Comparison of ENCODE assay signal across 8 cellular contexts in the genomic region with DNA sequence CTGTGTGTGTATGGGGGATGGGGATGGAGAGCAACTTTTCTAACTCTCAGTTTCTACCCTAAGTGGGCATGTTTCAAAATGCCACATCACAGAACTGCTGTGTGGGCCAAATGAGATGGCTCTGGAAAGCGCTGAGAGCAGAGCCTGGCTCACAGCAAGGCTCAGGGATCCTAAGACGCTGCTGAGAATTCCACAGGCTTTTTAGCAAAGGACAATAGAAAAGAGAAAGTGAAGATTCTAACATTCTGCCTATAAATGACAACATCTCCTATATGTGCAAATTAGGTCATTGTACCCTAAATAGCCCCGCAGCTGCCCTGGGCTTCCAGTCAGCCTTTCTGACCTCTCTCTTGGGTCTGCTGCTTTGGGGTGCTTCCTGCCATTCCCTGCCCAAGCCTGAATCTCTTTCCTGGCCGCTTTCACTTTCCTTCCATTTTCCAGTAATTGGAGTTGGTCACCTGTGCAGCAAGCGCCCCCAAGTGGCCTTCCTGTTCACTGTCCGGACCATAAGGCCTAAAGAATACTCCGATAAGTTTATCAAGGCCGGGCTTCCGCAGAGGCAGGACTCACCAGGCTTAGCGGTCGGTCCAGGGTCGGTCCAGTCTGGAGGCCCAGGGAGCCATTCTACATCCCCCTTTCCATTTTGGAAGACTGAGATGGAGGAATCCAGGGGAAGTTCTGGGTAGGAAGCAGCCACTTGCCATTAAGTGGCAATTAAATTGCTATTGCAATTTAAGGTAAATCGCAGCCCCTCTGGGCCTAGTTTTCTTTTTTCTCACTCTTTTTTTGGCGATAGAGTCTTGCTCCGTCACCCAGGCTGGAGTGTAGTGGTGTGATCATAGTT. TPM values are rescaled to one million over a fixed set of nuclear protein-coding genes. Genes with fewer than 3 reads are reported as not detected.
DNase-seq lines count a peak whose midpoint lies in the region; ATAC-seq and TF ChIP-seq lines count a peak whose summit lies in the region.

No MANE protein-coding gene starts in this region.

- no peaks in the 10 kb centered on the region for H3K36me3 ChIP-seq in neutrophil
- no peaks in the 10 kb centered on the region for H3K36me3 ChIP-seq in stomach smooth muscle (ENCODE audit: control insufficient read depth in 2 of 2, insufficient read depth in 2 of 2, low read length in 2 of 2)

- peak overlapping the region; percentile 40 to 50 for H3K4me3 ChIP-seq in foreskin fibroblast (ENCODE audit: low read depth in 1 of 2, low read length in 2 of 2)
- peak overlapping the region; percentile 44 to 47 for H3K4me3 ChIP-seq in neutrophil (ENCODE audit: low read depth in 1 of 2, low read length in 1 of 2)
- H3K4me3 ChIP-seq in stomach smooth muscle (ENCODE audit: low read length in 2 of 2): peak overlapping the region; percentile 23 to 74

- DNase-seq in EL (peak; percentile 92), LHCN-M2 (ENCODE audit: low read depth) (peak; percentile 89), SHP77 treated with DMSO at 0.1 percent for 48 hours (lab: John Stamatoyannopoulos, UW) (peak; percentile 82), foreskin fibroblast (peak; percentile 79 to 94)
- DNase-seq in activated gamma-delta T cell treated with anti-CD3 and anti-CD28 coated beads, Interleukin-2, amount 50 U/mL, for 16 hours (ENCODE audit: low read depth): peak; percentile 57

- peak overlapping the region; percentile 61 to 82 for H3K9ac ChIP-seq in stomach smooth muscle (ENCODE audit: low read length in 2 of 2)

- H3K27me3 ChIP-seq in neutrophil (peaks cover 21% of the 10 kb centered on the region), stomach smooth muscle (ENCODE audit: control insufficient read depth in 1 of 2, insufficient read depth in 2 of 2, low read length in 2 of 2) (no peaks in the 10 kb centered on the region)

- H3K4me1 ChIP-seq in neutrophil (ENCODE audit: control insufficient read depth in 1 of 2, insufficient read depth in 1 of 2, low read depth in 1 of 2, low read length in 1 of 2) (peaks cover 8 to 9% of the 10 kb centered on the region in 2 experiments), stomach smooth muscle (ENCODE audit: control insufficient read depth, insufficient read depth, low read length) (peaks cover 32% of the 10 kb centered on the region)

- ATAC-seq in HG03025 (IDR thresholded peaks at IDR 0.05; ENCODE audit: low FRiP score, unreplicated experiment): no peak

- H3K9me3 ChIP-seq in neutrophil (no peaks in the 10 kb centered on the region), stomach smooth muscle (ENCODE audit: control insufficient read depth in 2 of 2, low read length in 2 of 2) (no peaks in the 10 kb centered on the region)

- H3K27ac ChIP-seq in neutrophil (peak overlapping the region; percentile 35), stomach smooth muscle (ENCODE audit: low read length) (peak overlapping the region; percentile 92)

- TF ChIP-seq CTCF in foreskin fibroblast (IDR thresholded peaks at IDR 0.05; ENCODE audit: low read depth, low read length): peak; percentile 91
- peak; percentile 83 for TF ChIP-seq CTCF in neutrophil (IDR thresholded peaks at IDR 0.05)

RNA-seq across cellular contexts. Expression of a gene that starts 6.7 kb away (rescaled TPM):
- 43.1 and 47.0 TPM in 2 replicates for total RNA-seq in LHCN-M2 (2014; rRNA removed)
- polyA plus RNA-seq in LHCN-M2 (2012): 54.1 TPM

RNA-seq across cellular contexts. Expression of a gene that starts 30.4 kb away (rescaled TPM):
- 9.0 and 16.2 TPM in 2 replicates for total RNA-seq in LHCN-M2 (2014; rRNA removed)
- polyA plus RNA-seq in LHCN-M2 (2012): 18.7 TPM

RNA-seq across cellular contexts. Expression of a gene that starts 36.4 kb away (rescaled TPM):
- total RNA-seq in LHCN-M2 (2014; rRNA removed): 21.9 and 26.5 TPM in 2 replicates
- polyA plus RNA-seq in LHCN-M2 (2012): 17.5 TPM

RNA-seq across cellular contexts. Expression of a gene that starts 54.3 kb away (rescaled TPM):
- total RNA-seq in LHCN-M2 (2014; rRNA removed): not detected in 2 replicates
- polyA plus RNA-seq in LHCN-M2 (2012): not detected
